In genomic region chr1:55249646-55250398, GRCh38 we compare ENCODE assay signal across 19 cellular contexts.
"Had no signal": no experiment of that assay in that cellular context is flagged by ENCODE, and none has a peak within 500 bp of the region (broad histone marks: within the 10 kb centered on the region; RNA-seq: fewer than 3 reads in every experiment).

No MANE protein-coding gene starts in this region.

- H3K27ac Mint-ChIP-seq: activated CD4-positive, alpha-beta T cell treated with anti-CD3 and anti-CD28 coated beads, Interleukin-2, amount 10 ng/mL, durations not matched to agents 24 days and 14 days; activated CD8-positive, alpha-beta T cell treated with anti-CD3 and anti-CD28 coated beads, Interleukin-2, amount 10 ng/mL, durations not matched to agents 7 days and 5 days; activated naive CD4-positive, alpha-beta T cell treated with anti-CD3 and anti-CD28 coated beads, Interleukin-2, amount 50 U/mL, for 72 hours; memory B cell; nephron had no signal

- H3K27ac ChIP-seq: cardiac muscle cell, coronary artery, left lung, right lobe of liver, spleen had no signal

- H3K36me3 ChIP-seq: cardiac muscle cell, left lung, right lobe of liver, spleen had no signal

- DNase-seq: activated CD4-positive, alpha-beta T cell treated with anti-CD3 and anti-CD28 coated beads, Interleukin-2, amount 10 ng/mL, durations not matched to agents 24 days and 14 days; activated CD4-positive, CD25-positive, alpha-beta regulatory T cell; activated CD8-positive, alpha-beta memory T cell treated with anti-CD3 and anti-CD28 coated beads, Interleukin-2, amount 50 U/mL, for 4 hours; activated CD8-positive, alpha-beta T cell treated with anti-CD3 and anti-CD28 coated beads, Interleukin-2, amount 10 ng/mL, durations not matched to agents 7 days and 5 days; activated effector memory CD4-positive, alpha-beta T cell treated with anti-CD3 and anti-CD28 coated beads, Interleukin-2, amount 50 U/mL, for 16 hours; activated T-cell treated with anti-CD3 and anti-CD28 coated beads, Interleukin-2, amount 50 U/mL, for 48 hours; effector CD4-positive, alpha-beta T cell; foreskin melanocyte; left lung; occipital lobe; right lobe of liver; spleen; stimulated activated naive CD8-positive, alpha-beta T cell treated with anti-CD3 and anti-CD28 coated beads, Interleukin-15, amount 100 ng/mL, for 72 hours; T-helper 2 cell had no signal

- H3K4me3 ChIP-seq: cardiac muscle cell, coronary artery, left lung, right lobe of liver, spleen had no signal

- H3K27me3 ChIP-seq: cardiac muscle cell, left lung, right lobe of liver, spleen had no signal

- H3K9me3 Mint-ChIP-seq: activated CD4-positive, alpha-beta T cell treated with anti-CD3 and anti-CD28 coated beads, Interleukin-2, amount 10 ng/mL, durations not matched to agents 24 days and 14 days; nephron; stimulated activated naive CD8-positive, alpha-beta T cell treated with anti-CD3 and anti-CD28 coated beads, Interleukin-15, amount 100 ng/mL, for 72 hours had no signal

- H3K27me3 Mint-ChIP-seq: activated CD4-positive, alpha-beta T cell treated with anti-CD3 and anti-CD28 coated beads, Interleukin-2, amount 10 ng/mL, durations not matched to agents 24 days and 14 days; memory B cell; stimulated activated naive CD8-positive, alpha-beta T cell treated with anti-CD3 and anti-CD28 coated beads, Interleukin-15, amount 100 ng/mL, for 72 hours had no signal

- H3K9me3 ChIP-seq: left lung, right lobe of liver, spleen had no signal

- ATAC-seq: activated CD8-positive, alpha-beta T cell treated with anti-CD3 and anti-CD28 coated beads, Interleukin-2, amount 10 ng/mL, durations not matched to agents 7 days and 5 days; activated naive CD4-positive, alpha-beta T cell treated with anti-CD3 and anti-CD28 coated beads, Interleukin-2, amount 50 U/mL, for 72 hours; left lung; right lobe of liver; stimulated activated naive CD8-positive, alpha-beta T cell treated with anti-CD3 and anti-CD28 coated beads, Interleukin-15, amount 100 ng/mL, for 72 hours had no signal

- H3K36me3 Mint-ChIP-seq: activated naive CD4-positive, alpha-beta T cell treated with anti-CD3 and anti-CD28 coated beads, Interleukin-2, amount 50 U/mL, for 72 hours had no signal

- H3K4me3 Mint-ChIP-seq: activated CD4-positive, alpha-beta T cell treated with anti-CD3 and anti-CD28 coated beads, Interleukin-2, amount 10 ng/mL, durations not matched to agents 24 days and 14 days; activated CD8-positive, alpha-beta T cell treated with anti-CD3 and anti-CD28 coated beads, Interleukin-2, amount 10 ng/mL, durations not matched to agents 7 days and 5 days; memory B cell; nephron; stimulated activated naive CD8-positive, alpha-beta T cell treated with anti-CD3 and anti-CD28 coated beads, Interleukin-15, amount 100 ng/mL, for 72 hours had no signal
